In the genomic region with DNA sequence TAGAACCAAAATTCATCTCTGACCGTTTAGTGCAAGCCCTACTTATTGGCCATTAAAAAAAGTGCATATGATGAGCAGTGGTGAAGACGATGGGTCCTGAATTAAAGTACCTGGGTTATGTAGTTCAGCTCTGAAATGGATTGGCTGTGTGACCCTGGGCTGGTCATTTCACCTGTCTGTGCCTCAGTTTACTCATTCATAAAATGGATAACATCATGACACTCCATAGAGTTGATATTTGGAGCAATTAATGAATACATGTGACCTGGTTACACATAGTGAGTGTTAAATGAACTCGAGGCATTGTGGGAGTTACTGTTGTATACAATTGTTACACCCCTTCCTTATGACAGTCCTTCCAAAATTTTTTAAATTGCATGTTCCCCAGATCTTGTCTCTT, we compare ENCODE assay signal across 15 cellular contexts. TPM values are rescaled to one million over a fixed set of nuclear protein-coding genes. Genes with fewer than 3 reads are reported as not detected.
A peak's percentile ranks its signal among the peaks of the same experiment; 100 is the strongest.
DNase-seq lines count a peak whose midpoint lies in the region; ATAC-seq, FAIRE-seq and TF ChIP-seq lines count a peak whose summit lies in the region.
"Had no signal": no experiment of that assay in that cellular context is flagged by ENCODE, and none has a peak within 500 bp of the region (broad histone marks: within the 10 kb centered on the region; RNA-seq: fewer than 3 reads in every experiment).

No MANE protein-coding gene starts in this region.

- H3K27ac Mint-ChIP-seq in immature natural killer cell = peak overlapping the region; percentile 18 to 84 (median 64)
- peak overlapping the region; percentile 42 for H3K27ac Mint-ChIP-seq in stimulated activated memory B cell treated with anti-CD40 and anti-IgM and Interleukin-4, amounts not matched to agents 10 μg/mL and 1 μg/mL and 100 μg/mL, for 72 hours
- no peak overlapping the region for H3K27ac Mint-ChIP-seq in naive thymus-derived CD4-positive, alpha-beta T cell

- H3K9me2 ChIP-seq in OCI-LY7 (ENCODE audit: insufficient read depth, low read length) = no peaks in the 10 kb centered on the region

- H3K4me3 ChIP-seq in A549 = no peak overlapping the region
- H3K4me3 ChIP-seq in ascending aorta = no peak overlapping the region
- no peak overlapping the region for H3K4me3 ChIP-seq in naive thymus-derived CD4-positive, alpha-beta T cell (ENCODE audit: low read length)
- H3K4me3 ChIP-seq in OCI-LY7 (ENCODE audit: low read depth, low read length, poor library complexity, severe bottlenecking) = no peak overlapping the region
- H3K4me3 ChIP-seq: Peyer's patch had no signal

- H4K20me1 ChIP-seq in OCI-LY7 (ENCODE audit: insufficient read depth, low read length) = no peaks in the 10 kb centered on the region

- BruUV-seq in OCI-LY7 (replicated peaks; lab: Mats Ljungman, UMichigan) = no TSS peak

- H3K27ac ChIP-seq in A549 (no peak overlapping the region), ascending aorta (peak overlapping the region; percentile 79 to 94), OCI-LY7 (ENCODE audit: low read depth, low read length, poor library complexity, severe bottlenecking) (no peak overlapping the region)
- no peak overlapping the region for H3K27ac ChIP-seq in naive thymus-derived CD4-positive, alpha-beta T cell (ENCODE audit: low read depth, low read length)
- H3K27ac ChIP-seq: Peyer's patch had no signal

- no peaks in the 10 kb centered on the region for H3K27me3 ChIP-seq in ascending aorta
- H3K27me3 ChIP-seq in naive thymus-derived CD4-positive, alpha-beta T cell (ENCODE audit: control insufficient read depth in 2 of 2, insufficient read depth in 2 of 2, low read length in 2 of 2) = no peaks in the 10 kb centered on the region
- H3K27me3 ChIP-seq: Peyer's patch had no signal

- WGBS in A549 (ENCODE audit: missing lambda C conversion rate) = 87% methylated on average over 3 of the region's 3 CpGs

- H3K4me1 ChIP-seq in A549 = peaks cover 40% of the 10 kb centered on the region
- H3K4me1 ChIP-seq in ascending aorta = peaks cover 12 to 82% of the 10 kb centered on the region in 2 donors
- peaks cover 0 to 18% of the 10 kb centered on the region in 2 donors for H3K4me1 ChIP-seq in naive thymus-derived CD4-positive, alpha-beta T cell (ENCODE audit: control insufficient read depth in 2 of 2, insufficient read depth in 2 of 2, low read length in 2 of 2)
- peaks cover 44% of the 10 kb centered on the region for H3K4me1 ChIP-seq in OCI-LY7 (ENCODE audit: insufficient read depth, low read length, poor library complexity, severe bottlenecking)

- H3K36me3 Mint-ChIP-seq in immature natural killer cell = peaks cover 9 to 64% (median 38%) of the 10 kb centered on the region in 3 donors
- H3K36me3 Mint-ChIP-seq in stimulated activated memory B cell treated with anti-CD40 and anti-IgM and Interleukin-4, amounts not matched to agents 10 μg/mL and 1 μg/mL and 100 μg/mL, for 72 hours = peaks cover 80% of the 10 kb centered on the region
- peaks cover 0 to 44% (median 0%) of the 10 kb centered on the region in 5 donors for H3K36me3 Mint-ChIP-seq in naive thymus-derived CD4-positive, alpha-beta T cell

- intact Hi-C loops in ascending aorta (cut with DNase I) (loop anchor here (1.0 kb wide), 1 partner anchor 9 kb away; a partner anchor contains a TSS), OCI-LY7 (cut with micrococcal nuclease; ENCODE audit: unreplicated experiment) (no loop called here)
- intact Hi-C loops in naive thymus-derived CD4-positive, alpha-beta T cell (cut with micrococcal nuclease) = no loop called here

- no peak overlapping the region for H2AFZ ChIP-seq in OCI-LY7 (ENCODE audit: low read length)

- POLR2A ChIA-PET in A549 (lab: Yijun Ruan, JAX) (interaction anchor here (0.8 to 1.9 kb wide), 2 partner anchors 9 to 91 kb away, joined by 3 to 12 read pairs; a partner anchor contains a TSS), OCI-LY7 (lab: Charles Lee) (interaction anchor here (0.7 to 2.4 kb wide), 5 partner anchors 9 to 86 kb away, joined by 3 to 5 read pairs (median 4); no protein-coding TSS in a partner anchor)
- POLR2A ChIA-PET in naive thymus-derived CD4-positive, alpha-beta T cell (lab: Charles Lee) = interaction anchor here (0.6 to 2.1 kb wide), 3 partner anchors 10 to 56 kb away, joined by 3 to 4 read pairs (median 3); no protein-coding TSS in a partner anchor

- peaks cover 9% of the 10 kb centered on the region; the same call in 1 of the 2 replicates for H3K79me2 ChIP-seq in OCI-LY7 (ENCODE audit: insufficient read depth, low read depth, low read length)

- TF ChIP-seq RAD21 in A549 (conservative IDR thresholded peaks at IDR 0.05 in 1 of 2, IDR thresholded peaks at IDR 0.05 in 1 of 2) = no peak

- no peak for TF ChIP-seq CTCF in A549 (IDR thresholded peaks at IDR 0.05)
- TF ChIP-seq CTCF in ascending aorta (IDR thresholded peaks at IDR 0.05) = no peak
- TF ChIP-seq CTCF in OCI-LY7 (conservative IDR thresholded peaks at IDR 0.05; ENCODE audit: low read length) = no peak

- no peak for TF ChIP-seq POLR2A in A549 (IDR thresholded peaks at IDR 0.05; ENCODE audit: low read length)

- H3K27me3 Mint-ChIP-seq in immature natural killer cell (ENCODE audit: low read depth in 3 of 3) = peaks cover 3 to 7% (median 6%) of the 10 kb centered on the region in 3 donors
- no peaks in the 10 kb centered on the region for H3K27me3 Mint-ChIP-seq in stimulated activated memory B cell treated with anti-CD40 and anti-IgM and Interleukin-4, amounts not matched to agents 10 μg/mL and 1 μg/mL and 100 μg/mL, for 72 hours
- H3K27me3 Mint-ChIP-seq in naive thymus-derived CD4-positive, alpha-beta T cell = no peaks in the 10 kb centered on the region

- CTCF ChIA-PET in A549 (lab: Yijun Ruan, JAX) (interaction anchor here (0.6 to 2.6 kb wide), 10 partner anchors 9 to 148 kb away, joined by 3 to 11 read pairs (median 4); a partner anchor contains a TSS), OCI-LY7 (lab: Charles Lee; ENCODE audit: unreplicated experiment) (no interaction called here)
- CTCF ChIA-PET in naive thymus-derived CD4-positive, alpha-beta T cell (lab: Charles Lee) = no interaction called here

- no peak for TF ChIP-seq EP300 in A549 (IDR thresholded peaks at IDR 0.05)

- ATAC-seq in A549 = peak in 1 of 2 experiments; percentile 4; a peak in 1 of 6 replicates
- ATAC-seq in stimulated activated memory B cell treated with anti-CD40 and anti-IgM and Interleukin-4, amounts not matched to agents 10 μg/mL and 1 μg/mL and 100 μg/mL, for 72 hours = no peak
- ATAC-seq in naive thymus-derived CD4-positive, alpha-beta T cell = no peak

- FAIRE-seq in A549 (lab: Jason Lieb, UNC) = no peak
- FAIRE-seq: GM12892 had no signal

- H3K9me3 ChIP-seq in A549 = no peaks in the 10 kb centered on the region
- H3K9me3 ChIP-seq in ascending aorta = no peaks in the 10 kb centered on the region
- no peaks in the 10 kb centered on the region for H3K9me3 ChIP-seq in naive thymus-derived CD4-positive, alpha-beta T cell (ENCODE audit: control insufficient read depth in 2 of 3, low read length in 3 of 3)
- H3K9me3 ChIP-seq in OCI-LY7 (ENCODE audit: low read length) = no peaks in the 10 kb centered on the region
- H3K9me3 ChIP-seq: Peyer's patch had no signal

- H3K4me1 Mint-ChIP-seq in immature natural killer cell = peaks cover 80 to 95% of the 10 kb centered on the region in 2 donors
- peaks cover 68% of the 10 kb centered on the region for H3K4me1 Mint-ChIP-seq in stimulated activated memory B cell treated with anti-CD40 and anti-IgM and Interleukin-4, amounts not matched to agents 10 μg/mL and 1 μg/mL and 100 μg/mL, for 72 hours
- H3K4me1 Mint-ChIP-seq in naive thymus-derived CD4-positive, alpha-beta T cell = peaks cover 3 to 59% (median 7%) of the 10 kb centered on the region in 7 donors

- peak overlapping the region in 2 of 5 donors; percentile 12 to 22 for H3K4me3 Mint-ChIP-seq in immature natural killer cell
- no peak overlapping the region for H3K4me3 Mint-ChIP-seq in stimulated activated memory B cell treated with anti-CD40 and anti-IgM and Interleukin-4, amounts not matched to agents 10 μg/mL and 1 μg/mL and 100 μg/mL, for 72 hours
- no peak overlapping the region for H3K4me3 Mint-ChIP-seq in naive thymus-derived CD4-positive, alpha-beta T cell

- no peak overlapping the region for H3K4me2 ChIP-seq in A549
- no peak overlapping the region for H3K4me2 ChIP-seq in OCI-LY7 (ENCODE audit: low read length)

- DNase-seq in A549 (ENCODE audit: low read depth in 1 of 2, low spot score in 1 of 2) (no peak), ascending aorta (ENCODE audit: low spot score in 2 of 2) (no peak), immature natural killer cell (no peak), OCI-LY7 (ENCODE audit: low spot score) (no peak), mesenteric fat pad (ENCODE audit: low spot score) (no peak), cerebellar cortex (ENCODE audit: low spot score) (no peak)
- DNase-seq in naive thymus-derived CD4-positive, alpha-beta T cell = no peak
- DNase-seq: Calu3, DMS79, HCEC 1CT, NCI-H187 treated with DMSO at 0.1 percent for 48 hours, NCI-H774, Peyer's patch had no signal

- H3K36me3 ChIP-seq in ascending aorta (peaks cover 39 to 69% of the 10 kb centered on the region in 2 donors), OCI-LY7 (ENCODE audit: insufficient read depth, low read length) (peaks cover 46% of the 10 kb centered on the region)
- H3K36me3 ChIP-seq in naive thymus-derived CD4-positive, alpha-beta T cell (ENCODE audit: control insufficient read depth in 2 of 3, insufficient read depth in 3 of 3, low read length in 3 of 3) = peaks cover 0 to 15% (median 0%) of the 10 kb centered on the region in 3 experiments

- H3K9me3 Mint-ChIP-seq in immature natural killer cell = no peaks in the 10 kb centered on the region
- H3K9me3 Mint-ChIP-seq in stimulated activated memory B cell treated with anti-CD40 and anti-IgM and Interleukin-4, amounts not matched to agents 10 μg/mL and 1 μg/mL and 100 μg/mL, for 72 hours = no peaks in the 10 kb centered on the region
- H3K9me3 Mint-ChIP-seq in naive thymus-derived CD4-positive, alpha-beta T cell = no peaks in the 10 kb centered on the region

RNA-seq across cellular contexts. Expression of a gene that starts 9.1 kb away (rescaled TPM):
- polyA plus RNA-seq in A549 (2011; rRNA removed) = 45.1 and 50.8 TPM in 2 replicates
- 21.1 and 24.4 TPM in 2 replicates for polyA plus RNA-seq in A549 (2012; cell fraction: cytosol; rRNA removed)
- polyA plus RNA-seq in A549 (2012; cell fraction: nucleus; rRNA removed) = 33.0 and 57.3 TPM in 2 replicates
- 23.3 to 29.6 TPM (median 26.4 TPM) in 3 replicates for polyA plus RNA-seq in A549 (2017; fragmentation: RNase III; extraction: RNeasy Plus Mini Kit Qiagen cat#74134 plus additional on column Dnase treatment)
- 35.2 and 38.6 TPM in 2 replicates for polyA minus RNA-seq in A549 (2011; rRNA and poly(A)+ RNA removed)
- total RNA-seq in ascending aorta = 15.8 TPM
- polyA plus RNA-seq in immature natural killer cell = 100 to 1,000 TPM in 2 of 3 donors, 10 to 100 TPM in 1; 62.9 to 154 (median 151) TPM
- 100 to 1,000 TPM in 1 of 5 experiments, 10 to 100 TPM in 2, 1 to 10 TPM in 1, under 1 TPM in 1; 0.70 to 102 (median 31.2) TPM for total RNA-seq in naive thymus-derived CD4-positive, alpha-beta T cell
- polyA plus RNA-seq in naive thymus-derived CD4-positive, alpha-beta T cell = under 1 TPM in 1 of 2 donors, not detected in 1; 0.28 TPM
- 5.0 and 10.8 TPM in 2 replicates for total RNA-seq in OCI-LY7 (2014; rRNA removed; shearing (Covaris generic))
- total RNA-seq in OCI-LY7 (2022) = 21.6 and 21.9 TPM in 2 replicates
- total RNA-seq in mesenteric fat pad = 99.7 TPM

Comparison
In these comparisons a context has a peak if more than half of its experiments do, and no peak if none do; other contexts are left out.
1. H3K27ac ChIP-seq: peak in ascending aorta (2 of 2); none in A549 (0 of 2), naive thymus-derived CD4-positive, alpha-beta T cell (single experiment) and OCI-LY7 (single experiment).
2. H3K27ac Mint-ChIP-seq: peak in immature natural killer cell (6 of 6) and stimulated activated memory B cell treated with anti-CD40 and anti-IgM and Interleukin-4, amounts not matched to agents 10 μg/mL and 1 μg/mL and 100 μg/mL, for 72 hours (single experiment); none in naive thymus-derived CD4-positive, alpha-beta T cell (0 of 9).